Comparison of ENCODE assay signal across 11 cellular contexts in genomic region chr1:56189946-56190920, GRCh38.
DNase-seq lines count a peak whose midpoint lies in the region; ATAC-seq and TF ChIP-seq lines count a peak whose summit lies in the region.
"Had no signal": no experiment of that assay in that cellular context is flagged by ENCODE, and none has a peak within 500 bp of the region (broad histone marks: within the 10 kb centered on the region; RNA-seq: fewer than 3 reads in every experiment).

No MANE protein-coding gene starts in this region.

- no peak overlapping the region for H3K18ac ChIP-seq in mesendoderm (ENCODE audit: low read length)

- no peak overlapping the region for H2AK5ac ChIP-seq in mesendoderm (ENCODE audit: low read length)

- ATAC-seq in GM18519 (IDR thresholded peaks at IDR 0.05; ENCODE audit: low FRiP score, unreplicated experiment) (no peak), GM21528 (IDR thresholded peaks at IDR 0.05; ENCODE audit: low FRiP score, unreplicated experiment) (no peak)
- ATAC-seq: body of pancreas had no signal

- no peak overlapping the region for H3K4ac ChIP-seq in mesendoderm (ENCODE audit: low read depth, low read length)

- no peak overlapping the region for H2BK5ac ChIP-seq in mesendoderm (ENCODE audit: low read length)

- no peaks in the 10 kb centered on the region for H3K9me3 ChIP-seq in Karpas-422 (ENCODE audit: low read length)
- H3K9me3 ChIP-seq: body of pancreas had no signal

- H4K20me1 ChIP-seq in Karpas-422 (ENCODE audit: insufficient read depth, low read depth, low read length): no peaks in the 10 kb centered on the region

- H4K8ac ChIP-seq in mesendoderm (ENCODE audit: low read depth, low read length): no peak overlapping the region

- no peak overlapping the region for H3K27ac ChIP-seq in Karpas-422 (ENCODE audit: low read length)
- H3K27ac ChIP-seq in dorsolateral prefrontal cortex: peak overlapping the region in 1 of 59 donors; percentile 33
- H3K27ac ChIP-seq in mesendoderm (ENCODE audit: low read depth, low read length): no peak overlapping the region
- no peak overlapping the region for H3K27ac ChIP-seq in coronary artery
- H3K27ac ChIP-seq: body of pancreas, PC-9 had no signal

- no peak overlapping the region for H3K56ac ChIP-seq in mesendoderm (ENCODE audit: low read length)

- CTCF ChIA-PET in BJ (lab: Yijun Ruan, JAX): interaction anchor here (0.7 to 1.2 kb wide), 3 partner anchors 10 to 415 kb away, joined by 3 to 4 read pairs (median 3); no protein-coding TSS in a partner anchor

- WGBS in mesendoderm (ENCODE audit: extremely low coverage, insufficient coverage, low lambda C conversion rate): no CpG with 5 or more reads among the region's 11 CpGs

- no peak overlapping the region for H3K4me3 ChIP-seq in BJ (ENCODE audit: low read depth, low read length)
- no peak overlapping the region for H3K4me3 ChIP-seq in Karpas-422 (ENCODE audit: low read length)
- H3K4me3 ChIP-seq in dorsolateral prefrontal cortex: no peak overlapping the region
- H3K4me3 ChIP-seq in mesendoderm (ENCODE audit: low read length): no peak overlapping the region
- no peak overlapping the region for H3K4me3 ChIP-seq in coronary artery
- H3K4me3 ChIP-seq: body of pancreas, PC-9 had no signal

- DNase-seq in BJ (ENCODE audit: low read depth) (no peak), Karpas-422 (peak; percentile 61), dorsolateral prefrontal cortex (peak in 1 of 10 donors; percentile 16), mesendoderm (peak; percentile 74), coronary artery (ENCODE audit: low spot score) (no peak), amniotic stem cell (lab: John Stamatoyannopoulos, UW) (no peak)
- DNase-seq: activated CD4-positive, alpha-beta T cell treated with anti-CD3 and anti-CD28 coated beads for 48 hours; body of pancreas; PC-9 had no signal

- 0 out of 2 replicates have a peak, but pooled peaks have one; percentile 29 for TF ChIP-seq CTCF in BJ (IDR thresholded peaks at IDR 0.05; ENCODE audit: insufficient read depth, low read depth, low read length)
- TF ChIP-seq CTCF in dorsolateral prefrontal cortex (IDR thresholded peaks at IDR 0.05 in 54 of 56, conservative IDR thresholded peaks at IDR 0.05 in 2 of 56; ENCODE audit: low read depth in 1 of 56, partially characterized antibody in 56 of 56): peak in 35 of 56 donors; percentile 9 to 60 (median 31)
- TF ChIP-seq CTCF in coronary artery (IDR thresholded peaks at IDR 0.05): no peak

- H2BK15ac ChIP-seq in mesendoderm (replicated peaks; ENCODE audit: low read depth): no peak overlapping the region

- H3K4me2 ChIP-seq in Karpas-422 (ENCODE audit: low read depth, low read length, poor library complexity, severe bottlenecking) (no peak overlapping the region), mesendoderm (ENCODE audit: low read length) (no peak overlapping the region)
- H3K4me2 ChIP-seq: PC-9 had no signal

- POLR2A ChIA-PET in BJ (lab: Charles Lee): no interaction called here

- no peaks in the 10 kb centered on the region for H3K79me1 ChIP-seq in mesendoderm (ENCODE audit: low read length)

- H3K79me2 ChIP-seq in Karpas-422 (ENCODE audit: low read length): no peaks in the 10 kb centered on the region
- no peaks in the 10 kb centered on the region for H3K79me2 ChIP-seq in mesendoderm (ENCODE audit: control insufficient read depth, insufficient read depth, low read length)

- H3K9ac ChIP-seq in Karpas-422 (ENCODE audit: low read length) (no peak overlapping the region), mesendoderm (ENCODE audit: low read length) (no peak overlapping the region)

- no peaks in the 10 kb centered on the region for H3K9me2 ChIP-seq in Karpas-422 (replicated peaks; ENCODE audit: insufficient read depth, low read length)

- intact Hi-C loops in dorsolateral prefrontal cortex (cut with DNase I): no loop called here

- H3K23ac ChIP-seq in mesendoderm (ENCODE audit: low read length): no peak overlapping the region

- H4K5ac ChIP-seq in mesendoderm (ENCODE audit: low read length): no peak overlapping the region

- H2AFZ ChIP-seq in Karpas-422 (ENCODE audit: low read length): no peak overlapping the region
- H2AFZ ChIP-seq: PC-9 had no signal

- H3K4me1 ChIP-seq in Karpas-422 (ENCODE audit: low read length) (no peaks in the 10 kb centered on the region), mesendoderm (ENCODE audit: control insufficient read depth, low read depth, low read length) (no peaks in the 10 kb centered on the region)
- H3K4me1 ChIP-seq: body of pancreas had no signal

- no peak overlapping the region for H2BK120ac ChIP-seq in mesendoderm (ENCODE audit: low read depth, low read length)

- H3K27me3 ChIP-seq in BJ (ENCODE audit: control insufficient read depth, insufficient read depth, low read length) (no peaks in the 10 kb centered on the region), Karpas-422 (ENCODE audit: low read length) (no peaks in the 10 kb centered on the region), dorsolateral prefrontal cortex (peaks cover 0 to 2% (median 0%) of the 10 kb centered on the region in 45 donors), mesendoderm (ENCODE audit: insufficient read depth, low read length, poor library complexity) (no peaks in the 10 kb centered on the region)
- H3K27me3 ChIP-seq: body of pancreas had no signal

- H3K36me3 ChIP-seq in BJ (ENCODE audit: control insufficient read depth, insufficient read depth, low read length) (no peaks in the 10 kb centered on the region), Karpas-422 (ENCODE audit: insufficient read depth, low read length) (no peaks in the 10 kb centered on the region), mesendoderm (ENCODE audit: control insufficient read depth, insufficient read depth, low read length) (no peaks in the 10 kb centered on the region)

Comparison
In these comparisons a context has a peak if more than half of its experiments do, and no peak if none do; other contexts are left out.
1. DNase-seq: peak in Karpas-422 (single experiment) and mesendoderm (single experiment); none in BJ (single experiment), coronary artery (single experiment) and amniotic stem cell (single experiment).